Comparison of ENCODE assay signal across 9 cellular contexts in genomic region chr17:77778636-77779524, GRCh38.
DNase-seq lines count a peak whose midpoint lies in the region; ATAC-seq and TF ChIP-seq lines count a peak whose summit lies in the region.
"Had no signal": no experiment of that assay in that cellular context is flagged by ENCODE, and none has a peak within 500 bp of the region (broad histone marks: within the 10 kb centered on the region; RNA-seq: fewer than 3 reads in every experiment).

No MANE protein-coding gene starts in this region.

- no peak for TF ChIP-seq POLR2A in esophagus muscularis mucosa (IDR thresholded peaks at IDR 0.05; ENCODE audit: low read depth)

- peak overlapping the region; percentile 7 for H3K4me2 ChIP-seq in osteoblast (ENCODE audit: insufficient read depth, low read length)

- peaks cover 25 to 33% (median 26%) of the 10 kb centered on the region in 4 donors for H3K4me1 ChIP-seq in esophagus muscularis mucosa
- peaks cover 14% of the 10 kb centered on the region for H3K4me1 ChIP-seq in osteoblast (ENCODE audit: insufficient read depth, low read length)

- H3K9me3 ChIP-seq in esophagus muscularis mucosa (no peaks in the 10 kb centered on the region), osteoblast (ENCODE audit: low read depth, low read length) (no peaks in the 10 kb centered on the region)

- no peak for TF ChIP-seq CTCF in esophagus muscularis mucosa (IDR thresholded peaks at IDR 0.05)
- TF ChIP-seq CTCF in osteoblast (IDR thresholded peaks at IDR 0.05; ENCODE audit: extremely low read depth, low read depth, low read length): no peak

- no peaks in the 10 kb centered on the region for H4K20me1 ChIP-seq in osteoblast (ENCODE audit: insufficient read depth, low read length)

- intact Hi-C loops in esophagus muscularis mucosa (cut with DNase I): loop anchor here (10.0 kb wide), 1 partner anchor 236 kb away; no protein-coding TSS in a partner anchor

- H3K27me3 ChIP-seq in esophagus muscularis mucosa: no peaks in the 10 kb centered on the region
- peaks cover 19% of the 10 kb centered on the region for H3K27me3 ChIP-seq in osteoblast (ENCODE audit: insufficient read depth, low read length)

- 71% methylated on average over 13 of the region's 17 CpGs for WGBS in esophagus muscularis mucosa

- no peaks in the 10 kb centered on the region for H3K79me2 ChIP-seq in osteoblast (ENCODE audit: insufficient read depth, low read length)

- H3K36me3 ChIP-seq in esophagus muscularis mucosa (no peaks in the 10 kb centered on the region), osteoblast (ENCODE audit: insufficient read depth, low read length) (no peaks in the 10 kb centered on the region)

- peak overlapping the region; percentile 56 for H2AFZ ChIP-seq in osteoblast (ENCODE audit: low read length)

- ATAC-seq in HG03520 (IDR thresholded peaks at IDR 0.05; ENCODE audit: unreplicated experiment) (no peak), GM19463 (IDR thresholded peaks at IDR 0.05; ENCODE audit: unreplicated experiment) (no peak), HG03521 (IDR thresholded peaks at IDR 0.05; ENCODE audit: unreplicated experiment) (no peak)

- DNase-seq in COR-L47 (lab: John Stamatoyannopoulos, UW) (peak; percentile 73), NCI-H69 (lab: John Stamatoyannopoulos, UW) (peak; percentile 80), esophagus muscularis mucosa (ENCODE audit: extremely low spot score) (no peak), osteoblast (ENCODE audit: insufficient read length, low spot score, missing footprints) (peak; percentile 95)
- no peak for DNase-seq in activated naive CD4-positive, alpha-beta T cell treated with Interleukin-2 at 50 U/mL for 16 hours
- DNase-seq: islet precursor cell had no signal

- no peak for TF ChIP-seq EP300 in esophagus muscularis mucosa (IDR thresholded peaks at IDR 0.05)

- peak overlapping the region; percentile 77 to 81 (median 78) for H3K27ac ChIP-seq in esophagus muscularis mucosa (replicated peaks in 1 of 4)
- H3K27ac ChIP-seq in osteoblast (ENCODE audit: low read depth, low read length): no peak overlapping the region

- H3K4me3 ChIP-seq in esophagus muscularis mucosa (peak overlapping the region in 2 of 4 donors; percentile 15 to 18), osteoblast (ENCODE audit: insufficient read depth, low read length) (no peak overlapping the region)

Comparison
In these comparisons a context has a peak if more than half of its experiments do, and no peak if none do; other contexts are left out.
1. DNase-seq: peak in COR-L47 (single experiment), NCI-H69 (single experiment) and osteoblast (single experiment); none in esophagus muscularis mucosa (single experiment) and activated naive CD4-positive, alpha-beta T cell treated with Interleukin-2 at 50 U/mL for 16 hours (single experiment).